1 cellular context compared by ENCODE assay signal in the genomic region with DNA sequence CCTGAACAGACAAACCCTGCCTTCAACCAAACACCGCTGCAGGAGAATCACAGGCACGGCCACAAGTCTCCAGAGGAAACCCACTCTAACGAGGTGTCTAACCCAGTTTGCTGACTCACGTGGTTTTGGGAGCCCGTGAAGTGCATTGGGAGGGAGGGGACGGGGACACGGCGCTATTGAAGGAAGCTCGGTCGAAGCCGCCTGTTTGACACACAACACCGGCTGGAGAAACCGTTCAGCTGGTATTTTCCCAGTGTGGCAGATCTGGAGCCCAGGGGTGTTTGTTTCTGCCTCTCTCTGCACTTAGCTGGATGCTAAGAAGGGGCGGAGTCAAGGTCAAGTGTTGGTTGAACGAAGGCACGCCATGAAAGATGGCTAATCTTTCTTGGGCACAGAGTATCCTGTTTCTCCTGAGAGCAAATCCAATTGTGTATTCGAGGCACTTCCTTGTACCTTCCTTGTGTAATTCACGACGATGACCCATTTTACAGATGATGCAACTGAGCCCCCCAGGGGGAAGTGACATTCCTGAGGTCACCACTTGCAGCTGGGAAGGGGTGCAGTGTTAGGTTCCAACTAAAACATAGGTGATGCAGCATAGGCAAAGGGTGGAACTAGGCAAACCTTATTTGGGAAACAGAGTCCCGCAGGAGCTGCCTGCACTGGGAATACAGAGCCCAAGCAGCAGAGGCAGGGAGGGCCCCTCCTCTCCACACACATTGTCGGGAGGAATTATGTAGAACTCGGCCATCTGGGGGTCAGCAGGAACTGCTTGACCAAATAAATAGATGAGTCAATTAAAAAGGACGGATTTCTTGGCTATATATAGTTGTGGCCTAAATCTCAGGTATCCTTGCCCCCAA.
A peak's percentile ranks its signal among the peaks of the same experiment; 100 is the strongest.
TF ChIP-seq lines count a peak whose summit lies in the region.

No MANE protein-coding gene starts in this region.

TF ChIP-seq in IMR-90, 13 proteins besides CTCF, POLR2A, EP300 and RAD21 (continued from another document):
- TF ChIP-seq RCOR1 (IDR thresholded peaks at IDR 0.05; ENCODE audit: insufficient replicate concordance, low read length) = peak; percentile 58
- peak; percentile 23; the same call in 1 of the 2 replicates for TF ChIP-seq MAFK (IDR thresholded peaks at IDR 0.05; ENCODE audit: low read depth, low read length)
TF ChIP-seq in IMR-90: peak in this region for 3.
